ENCODE assay signal across 1 cellular context in the genomic region with DNA sequence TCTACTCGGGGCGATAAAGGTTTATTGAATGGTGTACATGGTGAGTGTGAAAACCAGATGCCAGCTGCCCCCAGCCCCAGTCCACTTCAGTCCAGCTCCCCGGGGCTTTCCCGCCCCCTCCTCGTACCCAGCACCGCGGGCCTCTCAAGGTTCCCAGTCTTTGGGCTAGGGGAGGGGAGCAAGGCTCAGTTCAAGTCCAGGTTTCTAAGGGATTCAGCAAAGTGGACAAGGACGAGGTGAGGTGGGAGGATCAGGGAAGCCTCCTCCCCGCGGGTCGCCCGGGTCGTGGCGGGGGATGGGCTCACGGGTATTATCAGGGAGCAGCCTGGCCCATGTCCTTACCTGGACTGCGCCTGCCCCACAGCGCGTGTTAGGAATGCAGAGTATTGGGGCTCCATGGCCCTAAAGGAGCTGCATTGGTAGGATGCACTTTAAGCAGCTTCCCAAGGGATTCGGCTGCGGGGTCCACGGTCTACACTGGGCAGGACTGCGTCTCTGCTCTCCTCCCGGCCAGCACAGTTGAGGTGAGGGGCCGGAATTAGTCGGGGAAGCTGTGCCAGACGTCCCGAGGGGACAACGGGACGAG.
TF ChIP-seq lines count a peak whose summit lies in the region.

No MANE protein-coding gene starts in this region.

TF ChIP-seq in A549, 52 proteins besides CTCF, POLR2A, EP300 and RAD21 (continued from another document):
- TF ChIP-seq, protein P1, sequence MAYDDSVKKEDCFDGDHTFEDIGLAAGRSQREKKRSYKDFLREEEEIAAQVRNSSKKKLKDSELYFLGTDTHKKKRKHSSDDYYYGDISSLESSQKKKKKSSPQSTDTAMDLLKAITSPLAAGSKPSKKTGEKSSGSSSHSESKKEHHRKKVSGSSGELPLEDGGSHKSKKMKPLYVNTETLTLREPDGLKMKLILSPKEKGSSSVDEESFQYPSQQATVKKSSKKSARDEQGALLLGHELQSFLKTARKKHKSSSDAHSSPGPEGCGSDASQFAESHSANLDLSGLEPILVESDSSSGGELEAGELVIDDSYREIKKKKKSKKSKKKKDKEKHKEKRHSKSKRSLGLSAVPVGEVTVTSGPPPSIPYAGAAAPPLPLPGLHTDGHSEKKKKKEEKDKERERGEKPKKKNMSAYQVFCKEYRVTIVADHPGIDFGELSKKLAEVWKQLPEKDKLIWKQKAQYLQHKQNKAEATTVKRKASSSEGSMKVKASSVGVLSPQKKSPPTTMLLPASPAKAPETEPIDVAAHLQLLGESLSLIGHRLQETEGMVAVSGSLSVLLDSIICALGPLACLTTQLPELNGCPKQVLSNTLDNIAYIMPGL (CRISPR knock-in tag; IDR thresholded peaks at IDR 0.05; ENCODE audit: borderline replicate concordance): no peak
- TF ChIP-seq CEBPB (IDR thresholded peaks at IDR 0.05): no peak
- no peak for TF ChIP-seq RARB (CRISPR knock-in tag; IDR thresholded peaks at IDR 0.05)
- TF ChIP-seq, protein P2, sequence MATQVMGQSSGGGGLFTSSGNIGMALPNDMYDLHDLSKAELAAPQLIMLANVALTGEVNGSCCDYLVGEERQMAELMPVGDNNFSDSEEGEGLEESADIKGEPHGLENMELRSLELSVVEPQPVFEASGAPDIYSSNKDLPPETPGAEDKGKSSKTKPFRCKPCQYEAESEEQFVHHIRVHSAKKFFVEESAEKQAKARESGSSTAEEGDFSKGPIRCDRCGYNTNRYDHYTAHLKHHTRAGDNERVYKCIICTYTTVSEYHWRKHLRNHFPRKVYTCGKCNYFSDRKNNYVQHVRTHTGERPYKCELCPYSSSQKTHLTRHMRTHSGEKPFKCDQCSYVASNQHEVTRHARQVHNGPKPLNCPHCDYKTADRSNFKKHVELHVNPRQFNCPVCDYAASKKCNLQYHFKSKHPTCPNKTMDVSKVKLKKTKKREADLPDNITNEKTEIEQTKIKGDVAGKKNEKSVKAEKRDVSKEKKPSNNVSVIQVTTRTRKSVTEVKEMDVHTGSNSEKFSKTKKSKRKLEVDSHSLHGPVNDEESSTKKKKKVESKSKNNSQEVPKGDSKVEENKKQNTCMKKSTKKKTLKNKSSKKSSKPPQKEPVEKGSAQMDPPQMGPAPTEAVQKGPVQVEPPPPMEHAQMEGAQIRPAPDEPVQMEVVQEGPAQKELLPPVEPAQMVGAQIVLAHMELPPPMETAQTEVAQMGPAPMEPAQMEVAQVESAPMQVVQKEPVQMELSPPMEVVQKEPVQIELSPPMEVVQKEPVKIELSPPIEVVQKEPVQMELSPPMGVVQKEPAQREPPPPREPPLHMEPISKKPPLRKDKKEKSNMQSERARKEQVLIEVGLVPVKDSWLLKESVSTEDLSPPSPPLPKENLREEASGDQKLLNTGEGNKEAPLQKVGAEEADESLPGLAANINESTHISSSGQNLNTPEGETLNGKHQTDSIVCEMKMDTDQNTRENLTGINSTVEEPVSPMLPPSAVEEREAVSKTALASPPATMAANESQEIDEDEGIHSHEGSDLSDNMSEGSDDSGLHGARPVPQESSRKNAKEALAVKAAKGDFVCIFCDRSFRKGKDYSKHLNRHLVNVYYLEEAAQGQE (IDR thresholded peaks at IDR 0.05): no peak
